Comparison of ENCODE assay signal across 17 cellular contexts in the genomic region with DNA sequence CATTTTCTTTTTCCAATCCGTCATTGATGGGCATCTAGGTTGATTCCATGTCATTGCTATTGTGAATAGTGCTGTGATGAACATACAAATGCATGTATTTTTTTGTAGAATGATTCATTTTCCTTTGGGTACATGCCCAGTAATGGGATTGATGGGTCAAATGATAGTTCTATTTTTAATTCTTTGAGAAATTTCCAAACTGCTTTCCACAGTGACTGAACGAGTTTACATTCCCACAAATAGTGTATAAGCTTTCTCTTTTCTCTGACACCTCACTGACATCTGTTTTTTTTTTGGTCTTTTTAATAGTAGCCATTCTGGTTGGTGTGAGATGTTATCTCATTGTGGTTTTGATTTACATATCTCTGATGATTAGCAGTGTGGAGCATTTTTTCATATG.
"Had no signal": no experiment of that assay in that cellular context is flagged by ENCODE, and none has a peak within 500 bp of the region (broad histone marks: within the 10 kb centered on the region; RNA-seq: fewer than 3 reads in every experiment).

No MANE protein-coding gene starts in this region.

- H3K9me3 ChIP-seq: colonic mucosa, lower lobe of right lung, thoracic aorta had no signal

- H3K36me3 ChIP-seq: cardiac muscle cell, colonic mucosa, lower lobe of right lung, thoracic aorta had no signal

- H3K27me3 Mint-ChIP-seq: stimulated activated naive CD8-positive, alpha-beta T cell treated with anti-CD3 and anti-CD28 coated beads, Interleukin-15, amount 100 ng/mL, for 72 hours had no signal

- H3K4me3 Mint-ChIP-seq: activated CD4-positive, alpha-beta memory T cell treated with anti-CD3 and anti-CD28 coated beads, Interleukin-2, amount 10 ng/mL, durations not matched to agents 7 days and 5 days; activated T-helper 1 cell treated with anti-CD3 and anti-CD28 coated beads, Interleukin-12 subunit alpha, Interleukin-12 subunit beta, Interleukin-2, Interleukin-4 antibody, amounts not matched to agents 30 ng/mL and 10 ng/mL and 1 ng/mL, durations not matched to agents 14 hours and 24 hours and 36 hours; natural killer cell treated with Interleukin-12 subunit alpha and Interleukin-12 subunit beta and Interleukin-15 and Interleukin-18, amount 100 ng/mL, for 72 hours; stimulated activated naive CD8-positive, alpha-beta T cell treated with anti-CD3 and anti-CD28 coated beads, Interleukin-15, amount 100 ng/mL, for 72 hours; T-cell had no signal

- H3K27me3 ChIP-seq: cardiac muscle cell, colonic mucosa had no signal

- H3K27ac ChIP-seq: cardiac muscle cell, colonic mucosa, epithelial cell of prostate, lower lobe of right lung, thoracic aorta, VCaP had no signal

- H3K4me1 ChIP-seq: colonic mucosa, lower lobe of right lung had no signal

- H3K27ac Mint-ChIP-seq: activated CD4-positive, alpha-beta memory T cell treated with anti-CD3 and anti-CD28 coated beads, Interleukin-2, amount 10 ng/mL, durations not matched to agents 7 days and 5 days; activated T-helper 1 cell treated with anti-CD3 and anti-CD28 coated beads, Interleukin-12 subunit alpha, Interleukin-12 subunit beta, Interleukin-2, Interleukin-4 antibody, amounts not matched to agents 30 ng/mL and 10 ng/mL and 1 ng/mL, durations not matched to agents 14 hours and 24 hours and 36 hours; natural killer cell treated with Interleukin-12 subunit alpha and Interleukin-12 subunit beta and Interleukin-15 and Interleukin-18, amount 100 ng/mL, for 72 hours; stimulated activated naive CD8-positive, alpha-beta T cell treated with anti-CD3 and anti-CD28 coated beads, Interleukin-15, amount 100 ng/mL, for 72 hours; T-cell had no signal

- ATAC-seq: lower lobe of right lung; natural killer cell treated with Interleukin-12 subunit alpha and Interleukin-12 subunit beta and Interleukin-15 and Interleukin-18, amount 100 ng/mL, for 72 hours; stimulated activated naive CD8-positive, alpha-beta T cell treated with anti-CD3 and anti-CD28 coated beads, Interleukin-15, amount 100 ng/mL, for 72 hours; T-cell had no signal

- H3K4me3 ChIP-seq: cardiac muscle cell, colonic mucosa, lower lobe of right lung, thoracic aorta had no signal

- H3K36me3 Mint-ChIP-seq: natural killer cell treated with Interleukin-12 subunit alpha and Interleukin-12 subunit beta and Interleukin-15 and Interleukin-18, amount 100 ng/mL, for 72 hours; T-cell had no signal

- DNase-seq: activated CD4-positive, alpha-beta memory T cell treated with anti-CD3 and anti-CD28 coated beads, Interleukin-2, amount 10 ng/mL, durations not matched to agents 7 days and 5 days; activated naive CD4-positive, alpha-beta T cell; aorta; colonic mucosa; effector CD8-positive, alpha-beta T cell; lower lobe of right lung; nucleus accumbens; stimulated activated CD4-positive, alpha-beta T cell treated with anti-CD3 and anti-CD28 coated beads, Interleukin-4, amount 100 ng/mL, for 4 hours; stimulated activated naive CD8-positive, alpha-beta T cell treated with anti-CD3 and anti-CD28 coated beads, Interleukin-15, amount 100 ng/mL, for 72 hours; T-cell; T1000 had no signal

- H3K9me3 Mint-ChIP-seq: natural killer cell treated with Interleukin-12 subunit alpha and Interleukin-12 subunit beta and Interleukin-15 and Interleukin-18, amount 100 ng/mL, for 72 hours; stimulated activated naive CD8-positive, alpha-beta T cell treated with anti-CD3 and anti-CD28 coated beads, Interleukin-15, amount 100 ng/mL, for 72 hours had no signal
